In the genomic region with DNA sequence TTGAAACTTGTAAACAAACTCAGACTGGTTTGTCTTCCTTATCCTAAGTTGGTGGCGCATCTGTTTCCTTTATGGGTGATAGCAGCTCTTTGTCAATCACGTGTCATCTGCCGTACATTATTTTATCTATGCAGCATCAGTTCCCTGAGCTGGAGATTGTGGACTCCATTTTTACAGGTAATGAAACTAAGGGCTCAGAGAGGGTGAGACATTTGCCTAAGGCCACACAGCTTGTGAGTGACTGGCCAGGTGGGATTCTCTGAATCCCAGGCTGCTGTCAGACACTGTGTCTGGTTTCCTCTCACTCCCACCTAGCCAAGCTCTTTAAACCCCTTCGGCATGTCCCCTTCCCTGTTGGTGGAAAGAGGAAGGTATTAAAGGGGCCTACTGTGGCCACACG, we compare ENCODE assay signal across 25 cellular contexts. TPM values are rescaled to one million over a fixed set of nuclear protein-coding genes. Genes with fewer than 3 reads are reported as not detected.
"Had no signal": no experiment of that assay in that cellular context is flagged by ENCODE, and none has a peak within 500 bp of the region (broad histone marks: within the 10 kb centered on the region; RNA-seq: fewer than 3 reads in every experiment).

No MANE protein-coding gene starts in this region.

- H3K27ac ChIP-seq: body of pancreas, cardiac muscle cell, hepatocyte, neural progenitor cell, sigmoid colon, upper lobe of right lung had no signal

- H3K79me2 ChIP-seq: hepatocyte had no signal

- H3K27me3 Mint-ChIP-seq: naive thymus-derived CD8-positive, alpha-beta T cell had no signal

- ATAC-seq: activated T-cell treated with anti-CD3 and anti-CD28 coated beads, Interleukin-2, amount 50 U/mL, for 4 hours; body of pancreas; left lobe of liver; naive thymus-derived CD8-positive, alpha-beta T cell; upper lobe of right lung; WTC11 had no signal

- H3K36me3 ChIP-seq: cardiac muscle cell, upper lobe of right lung had no signal

- H3K9me3 ChIP-seq: body of pancreas, sigmoid colon, upper lobe of right lung had no signal

- H3K27me3 ChIP-seq: body of pancreas, cardiac muscle cell, hepatocyte, neural progenitor cell, sigmoid colon, upper lobe of right lung had no signal

- H3K4me3 ChIP-seq: body of pancreas, cardiac muscle cell, hepatocyte, lung, neural progenitor cell, sigmoid colon, smooth muscle cell, upper lobe of right lung had no signal

- H3K4me1 ChIP-seq: body of pancreas, neural progenitor cell, upper lobe of right lung had no signal

- H3K9ac ChIP-seq: neural progenitor cell had no signal

- FAIRE-seq: endometrium had no signal

- H3K9me3 Mint-ChIP-seq: activated naive CD4-positive, alpha-beta T cell treated with anti-CD3 and anti-CD28 coated beads for 36 hours; activated T-cell treated with anti-CD3 and anti-CD28 coated beads, Interleukin-2, amount 50 U/mL, for 4 hours; naive thymus-derived CD8-positive, alpha-beta T cell; T-helper 1 cell treated with Interleukin-12 subunit alpha and Interleukin-12 subunit beta and Interleukin-4 antibody, amounts not matched to agents 30 μg/mL and 1 μg/mL, for 36 hours had no signal

- H3K4me2 ChIP-seq: hepatocyte, neural progenitor cell, smooth muscle cell had no signal

- H2AFZ ChIP-seq: hepatocyte, neural progenitor cell had no signal

- H3K4me3 Mint-ChIP-seq: activated naive CD4-positive, alpha-beta T cell treated with anti-CD3 and anti-CD28 coated beads for 36 hours; activated T-cell treated with anti-CD3 and anti-CD28 coated beads, Interleukin-2, amount 50 U/mL, for 4 hours; immature natural killer cell; naive thymus-derived CD8-positive, alpha-beta T cell; neural progenitor cell; T-helper 1 cell treated with Interleukin-12 subunit alpha and Interleukin-12 subunit beta and Interleukin-4 antibody, amounts not matched to agents 30 μg/mL and 1 μg/mL, for 36 hours; WTC11 had no signal

- H3K27ac Mint-ChIP-seq: activated naive CD4-positive, alpha-beta T cell treated with anti-CD3 and anti-CD28 coated beads for 36 hours; neural progenitor cell; T-helper 1 cell treated with Interleukin-12 subunit alpha and Interleukin-12 subunit beta and Interleukin-4 antibody, amounts not matched to agents 30 μg/mL and 1 μg/mL, for 36 hours; WTC11 had no signal

- DNase-seq: activated CD4-positive, alpha-beta T cell treated with anti-CD3 and anti-CD28 coated beads for 4 hours; activated CD4-positive, alpha-beta T cell treated with anti-CD3 and anti-CD28 coated beads, Interleukin-2, amount 50 U/mL, for 48 hours; activated CD8-positive, alpha-beta memory T cell treated with anti-CD3 and anti-CD28 coated beads, Interleukin-2, amount 50 U/mL, for 48 hours; activated naive CD4-positive, alpha-beta T cell treated with anti-CD3 and anti-CD28 coated beads for 36 hours; activated T-cell treated with anti-CD3 and anti-CD28 coated beads, Interleukin-2, amount 50 U/mL, for 4 hours; anterior cingulate cortex; body of pancreas; foreskin melanocyte; glutamatergic neuron; immature natural killer cell; naive thymus-derived CD8-positive, alpha-beta T cell; sigmoid colon; stimulated activated CD4-positive, alpha-beta T cell treated with anti-CD3 and anti-CD28 coated beads, Interleukin-15, amount 100 ng/mL, for 24 hours; stimulated activated naive CD4-positive, alpha-beta T cell treated with Interleukin-2 at 50 U/mL for 16 hours; T1000; upper lobe of right lung had no signal

RNA-seq across cellular contexts. Expression of a gene that starts 41.7 kb away (rescaled TPM):
- total RNA-seq: activated naive CD4-positive, alpha-beta T cell treated with anti-CD3 and anti-CD28 coated beads for 36 hours had no signal
- polyA plus RNA-seq: naive thymus-derived CD8-positive, alpha-beta T cell had no signal
